In the genomic region with DNA sequence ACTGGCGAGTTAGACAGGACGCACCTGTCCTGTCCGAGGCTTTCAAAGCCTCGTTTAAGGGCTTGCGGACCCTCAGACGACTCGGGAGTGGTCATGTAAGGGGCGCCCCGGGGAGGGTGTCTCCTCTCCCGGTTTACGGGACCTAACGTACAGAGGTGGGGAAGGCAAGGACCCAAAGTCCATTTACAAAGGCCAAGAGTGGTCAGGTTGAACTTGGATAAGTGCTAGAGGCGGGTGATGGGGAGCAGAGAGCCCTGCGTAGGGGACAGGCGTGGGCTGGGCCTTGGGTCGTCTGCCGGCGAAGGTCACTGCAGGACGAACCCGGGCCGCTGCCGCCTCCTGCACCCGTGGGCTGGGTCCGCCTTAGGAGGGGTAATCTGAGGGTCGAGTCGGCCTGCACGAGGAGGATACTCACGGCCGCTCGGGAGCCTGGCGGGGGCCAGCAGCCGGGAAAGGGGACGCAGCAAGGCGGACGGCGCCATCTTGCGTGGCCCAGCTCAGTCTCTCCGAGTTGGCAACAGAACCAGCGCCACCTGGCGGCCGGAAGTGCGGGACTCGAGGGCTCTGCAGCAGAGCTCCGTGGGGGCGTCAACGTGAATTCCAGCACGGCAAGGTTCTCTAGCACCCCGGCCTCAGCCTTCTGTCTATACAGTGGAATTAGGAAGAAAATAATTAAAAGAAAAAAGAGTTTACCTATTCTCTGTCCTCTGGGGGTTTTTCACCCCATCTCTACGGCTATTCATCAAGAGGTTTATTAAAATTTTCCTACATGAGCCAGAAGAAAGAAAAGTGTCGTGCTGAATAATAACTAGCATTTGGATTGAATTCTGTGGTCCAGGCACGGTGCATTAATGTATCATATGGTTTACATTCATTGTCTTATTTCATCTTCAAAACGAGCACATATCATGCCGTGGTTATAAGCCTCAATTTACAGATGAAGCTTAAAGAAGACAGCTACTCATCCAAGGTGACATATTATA, we compare ENCODE assay signal across 8 cellular contexts. TPM values are rescaled to one million over a fixed set of nuclear protein-coding genes. Genes with fewer than 3 reads are reported as not detected.
DNase-seq lines count a peak whose midpoint lies in the region; ATAC-seq, FAIRE-seq and TF ChIP-seq lines count a peak whose summit lies in the region.

No MANE protein-coding gene starts in this region.

- CTCF ChIA-PET in Calu3 (lab: Charles Lee), result interaction anchor here (1.1 to 1.7 kb wide), 3 partner anchors 13 to 265 kb away, joined by 4 to 13 read pairs (median 7); partner anchors contain the start of gene ELF2
- CTCF ChIA-PET in endothelial cell of umbilical vein (lab: Charles Lee), result interaction anchor here (0.6 to 3.9 kb wide), 63 partner anchors 8 to 316 kb away, joined by 3 to 88 read pairs (median 4); partner anchors contain the start of genes ELF2 and MGARP

- no peaks in the 10 kb centered on the region for H3K27me3 Mint-ChIP-seq in Calu3 (ENCODE audit: unreplicated experiment)

- TF ChIP-seq POLR2A in endothelial cell of umbilical vein (IDR thresholded peaks at IDR 0.05; ENCODE audit: low read depth, low read length), result peak; percentile 83

- no peaks in the 10 kb centered on the region for H3K9me3 Mint-ChIP-seq in Calu3 (ENCODE audit: low read depth, unreplicated experiment)

- peak overlapping the region; percentile 87 for H3K27ac Mint-ChIP-seq in Calu3 (ENCODE audit: unreplicated experiment)

- H3K4me1 ChIP-seq in HUES48 (ENCODE audit: control insufficient read depth, insufficient read depth, low read length), result peaks cover 12% of the 10 kb centered on the region
- peaks cover 21% of the 10 kb centered on the region for H3K4me1 ChIP-seq in endothelial cell of umbilical vein (ENCODE audit: control insufficient read depth, extremely low read depth, insufficient read depth, low read length)
- peaks cover 34% of the 10 kb centered on the region for H3K4me1 ChIP-seq in mononuclear cell (ENCODE audit: insufficient read depth, low read length)

- H3K9ac ChIP-seq in HUES48 (ENCODE audit: low read depth, low read length) (peak overlapping the region; percentile 86), endothelial cell of umbilical vein (replicated peaks; ENCODE audit: extremely low read depth, insufficient read depth, low read length) (peak overlapping the region; percentile 80)

- peak overlapping the region; percentile 71 for H3K27ac ChIP-seq in HUES48 (ENCODE audit: low read depth, low read length)
- peak overlapping the region; percentile 65 for H3K27ac ChIP-seq in endothelial cell of umbilical vein (ENCODE audit: insufficient read depth, low read depth, low read length)

- peak overlapping the region; percentile 96 for H3K4me2 ChIP-seq in endothelial cell of umbilical vein (ENCODE audit: insufficient read depth, low read length)

- H3K79me2 ChIP-seq in endothelial cell of umbilical vein (ENCODE audit: control insufficient read depth, insufficient read depth, low read length), result peaks cover 7% of the 10 kb centered on the region

- peaks cover 18% of the 10 kb centered on the region for H3K36me3 Mint-ChIP-seq in Calu3 (ENCODE audit: insufficient read depth, unreplicated experiment)

- H4K20me1 ChIP-seq in endothelial cell of umbilical vein (replicated peaks; ENCODE audit: control insufficient read depth, extremely low read depth, insufficient read depth, low read length), result no peaks in the 10 kb centered on the region

- ATAC-seq in GM21390 (IDR thresholded peaks at IDR 0.05; ENCODE audit: unreplicated experiment), result peak; percentile 91

- H3K9me3 ChIP-seq in HUES48 (ENCODE audit: control insufficient read depth, insufficient read depth, low read length) (no peaks in the 10 kb centered on the region), endothelial cell of umbilical vein (replicated peaks; ENCODE audit: control insufficient read depth, insufficient read depth, low read length) (no peaks in the 10 kb centered on the region), mononuclear cell (ENCODE audit: low read depth, low read length) (no peaks in the 10 kb centered on the region)

- TF ChIP-seq CTCF in Calu3 (IDR thresholded peaks at IDR 0.05; ENCODE audit: unreplicated experiment), result peak; percentile 85
- TF ChIP-seq CTCF in endothelial cell of umbilical vein (IDR thresholded peaks at IDR 0.05; ENCODE audit: extremely low read depth in 1 of 2, insufficient read depth in 1 of 2, low read depth in 1 of 2, low read length in 2 of 2), result peak; percentile 96 to 97

- no peaks in the 10 kb centered on the region for H3K9me1 ChIP-seq in endothelial cell of umbilical vein (replicated peaks; ENCODE audit: control insufficient read depth, extremely low read depth, insufficient read depth, low read length)

- H3K27me3 ChIP-seq in HUES48 (ENCODE audit: control insufficient read depth, insufficient read depth, low read length) (no peaks in the 10 kb centered on the region), endothelial cell of umbilical vein (ENCODE audit: control insufficient read depth in 2 of 2, insufficient read depth in 2 of 2, low read length in 2 of 2) (no peaks in the 10 kb centered on the region), mononuclear cell (ENCODE audit: insufficient read depth, low read length) (no peaks in the 10 kb centered on the region)

- H3K36me3 ChIP-seq in HUES48 (ENCODE audit: control insufficient read depth, insufficient read depth, low read length) (peaks cover 25% of the 10 kb centered on the region), endothelial cell of umbilical vein (ENCODE audit: control insufficient read depth in 2 of 2, extremely low read depth in 1 of 2, insufficient read depth in 2 of 2, low read length in 2 of 2) (peaks cover 0 to 3% of the 10 kb centered on the region in 2 experiments)

- DNase-seq in Calu3 (peak; percentile 95), NOMO-1 treated with dmso at 0.1 percent for 144 hours (lab: John Stamatoyannopoulos, UW; ENCODE audit: unreplicated experiment) (peak; percentile 96), endothelial cell of umbilical vein (ENCODE audit: low read depth, low spot score) (peak; percentile 93)
- DNase-seq in activated CD8-positive, alpha-beta memory T cell treated with anti-CD3 and anti-CD28 coated beads, Interleukin-2, amount 50 U/mL, for 24 hours (ENCODE audit: extremely low read depth), result peak; percentile 96
- peak; percentile 98 to 99 for DNase-seq in stimulated activated CD8-positive, alpha-beta memory T cell treated with anti-CD3 and anti-CD28 coated beads, Interleukin-2, amount 100 ng/mL, for 48 hours (ENCODE audit: low read depth in 2 of 2)

- FAIRE-seq in endothelial cell of umbilical vein (lab: Jason Lieb, UNC), result peak; percentile 86

- H2AFZ ChIP-seq in endothelial cell of umbilical vein (ENCODE audit: low read depth, low read length), result peak overlapping the region; percentile 71

- peak overlapping the region; percentile 97 for H3K4me3 Mint-ChIP-seq in Calu3 (ENCODE audit: low read depth, unreplicated experiment)

- POLR2A ChIA-PET in endothelial cell of umbilical vein (lab: Charles Lee), result interaction anchor here (0.6 to 1.3 kb wide), 2 partner anchors 117 to 271 kb away, joined by 4 read pairs; no protein-coding TSS in a partner anchor

- no peaks in the 10 kb centered on the region for H3K4me1 Mint-ChIP-seq in Calu3 (ENCODE audit: low read depth, unreplicated experiment)

- H3K4me3 ChIP-seq in HUES48 (ENCODE audit: low read depth, low read length) (peak overlapping the region; percentile 77), endothelial cell of umbilical vein (replicated peaks in 1 of 3; ENCODE audit: insufficient read depth in 1 of 3, low read depth in 1 of 3, low read length in 3 of 3) (peak overlapping the region; percentile 63 to 87 (median 72)), mononuclear cell (ENCODE audit: low read length) (peak overlapping the region; percentile 90)

- TSS peak; percentile 61 for BruUV-seq in Calu3 (replicated peaks; lab: Mats Ljungman, UMichigan)
- BruUV-seq in endothelial cell of umbilical vein (replicated peaks; lab: Mats Ljungman, UMichigan), result TSS peak; percentile 37

- intact Hi-C loops in Calu3 (cut with micrococcal nuclease; ENCODE audit: unreplicated experiment) (loop anchor here (1.0 to 5.0 kb wide), 2 partner anchors 66 to 198 kb away; no protein-coding TSS in a partner anchor), endothelial cell of umbilical vein (cut with micrococcal nuclease) (loop anchor here (1.0 kb wide), 5 partner anchors 15 to 265 kb away; partner anchors contain the start of gene MGARP)

- dilution Hi-C loops in endothelial cell of umbilical vein (cut with MboI; ENCODE audit: extremely low pct_ligation_motif_present, low sequenced_read_pairs), result no loop called here

RNA-seq across cellular contexts. Expression of gene NAA15, which starts 5.7 kb away (rescaled TPM):
- total RNA-seq in Calu3 (2022) (45.2 and 46.2 TPM in 2 replicates), endothelial cell of umbilical vein (57.0 and 67.9 TPM in 2 replicates), mononuclear cell (61.9 TPM)
- 3.2 and 4.5 TPM in 2 replicates for polyA plus RNA-seq in endothelial cell of umbilical vein
- polyA plus RNA-seq in endothelial cell of umbilical vein (2011; cell fraction: cytosol; rRNA removed), result 8.4 and 9.2 TPM in 2 replicates
- 12.5 and 18.4 TPM in 2 replicates for polyA plus RNA-seq in endothelial cell of umbilical vein (2011; cell fraction: nucleus; rRNA removed)
- 26.7 and 44.2 TPM in 2 replicates for polyA plus RNA-seq in endothelial cell of umbilical vein (2012)
- 15.1 and 15.5 TPM in 2 replicates for polyA minus RNA-seq in endothelial cell of umbilical vein
- 18.9 TPM for polyA minus RNA-seq in endothelial cell of umbilical vein (2011; cell fraction: cytosol; rRNA and poly(A)+ RNA removed)
- 40.2 and 59.0 TPM in 2 replicates for polyA minus RNA-seq in endothelial cell of umbilical vein (2011; cell fraction: nucleus; rRNA and poly(A)+ RNA removed)

RNA-seq across cellular contexts. Expression of gene NDUFC1, which starts 6.7 kb away (rescaled TPM):
- total RNA-seq in Calu3 (2022) (31.8 and 38.6 TPM in 2 replicates), endothelial cell of umbilical vein (73.9 and 78.1 TPM in 2 replicates), mononuclear cell (15.6 TPM)
- 65.2 and 65.7 TPM in 2 replicates for polyA plus RNA-seq in endothelial cell of umbilical vein
- 75.5 and 77.8 TPM in 2 replicates for polyA plus RNA-seq in endothelial cell of umbilical vein (2011; cell fraction: cytosol; rRNA removed)
- polyA plus RNA-seq in endothelial cell of umbilical vein (2011; cell fraction: nucleus; rRNA removed), result 32.6 and 36.8 TPM in 2 replicates
- polyA plus RNA-seq in endothelial cell of umbilical vein (2012), result 68.4 and 108 TPM in 2 replicates
- 12.2 and 16.2 TPM in 2 replicates for polyA minus RNA-seq in endothelial cell of umbilical vein
- polyA minus RNA-seq in endothelial cell of umbilical vein (2011; cell fraction: cytosol; rRNA and poly(A)+ RNA removed), result 14.7 TPM
- 9.4 and 9.9 TPM in 2 replicates for polyA minus RNA-seq in endothelial cell of umbilical vein (2011; cell fraction: nucleus; rRNA and poly(A)+ RNA removed)

RNA-seq across cellular contexts. Expression of gene MGARP, which starts 15.6 kb away (rescaled TPM):
- total RNA-seq in Calu3 (2022), result not detected in 2 replicates
- 16.2 and 25.9 TPM in 2 replicates for total RNA-seq in endothelial cell of umbilical vein
- polyA plus RNA-seq in endothelial cell of umbilical vein, result 22.6 and 26.6 TPM in 2 replicates
- polyA plus RNA-seq in endothelial cell of umbilical vein (2011; cell fraction: cytosol; rRNA removed), result 54.1 and 58.8 TPM in 2 replicates
- polyA plus RNA-seq in endothelial cell of umbilical vein (2011; cell fraction: nucleus; rRNA removed), result 21.4 and 29.5 TPM in 2 replicates
- 56.6 and 61.2 TPM in 2 replicates for polyA plus RNA-seq in endothelial cell of umbilical vein (2012)
- polyA minus RNA-seq in endothelial cell of umbilical vein, result 9.7 and 11.3 TPM in 2 replicates
- not detected for polyA minus RNA-seq in endothelial cell of umbilical vein (2011; cell fraction: cytosol; rRNA and poly(A)+ RNA removed)
- polyA minus RNA-seq in endothelial cell of umbilical vein (2011; cell fraction: nucleus; rRNA and poly(A)+ RNA removed), result 2.3 and 3.7 TPM in 2 replicates
- total RNA-seq in mononuclear cell, result not detected

Comparison
In these comparisons a context has a peak if more than half of its experiments do, and no peak if none do; other contexts are left out.
1. Peak in every context shown above with its lines: DNase-seq, ATAC-seq, H3K4me3 ChIP-seq and H3K27ac ChIP-seq.
2. RNA of gene MGARP, which starts 15.6 kb away (total RNA-seq): 16.2 to 25.9 TPM in endothelial cell of umbilical vein; not detected in Calu3 and not detected in mononuclear cell (single experiment); every median in the first group is over 10 times any median in the second.